ENCODE assay signal across 9 cellular contexts in the genomic region with DNA sequence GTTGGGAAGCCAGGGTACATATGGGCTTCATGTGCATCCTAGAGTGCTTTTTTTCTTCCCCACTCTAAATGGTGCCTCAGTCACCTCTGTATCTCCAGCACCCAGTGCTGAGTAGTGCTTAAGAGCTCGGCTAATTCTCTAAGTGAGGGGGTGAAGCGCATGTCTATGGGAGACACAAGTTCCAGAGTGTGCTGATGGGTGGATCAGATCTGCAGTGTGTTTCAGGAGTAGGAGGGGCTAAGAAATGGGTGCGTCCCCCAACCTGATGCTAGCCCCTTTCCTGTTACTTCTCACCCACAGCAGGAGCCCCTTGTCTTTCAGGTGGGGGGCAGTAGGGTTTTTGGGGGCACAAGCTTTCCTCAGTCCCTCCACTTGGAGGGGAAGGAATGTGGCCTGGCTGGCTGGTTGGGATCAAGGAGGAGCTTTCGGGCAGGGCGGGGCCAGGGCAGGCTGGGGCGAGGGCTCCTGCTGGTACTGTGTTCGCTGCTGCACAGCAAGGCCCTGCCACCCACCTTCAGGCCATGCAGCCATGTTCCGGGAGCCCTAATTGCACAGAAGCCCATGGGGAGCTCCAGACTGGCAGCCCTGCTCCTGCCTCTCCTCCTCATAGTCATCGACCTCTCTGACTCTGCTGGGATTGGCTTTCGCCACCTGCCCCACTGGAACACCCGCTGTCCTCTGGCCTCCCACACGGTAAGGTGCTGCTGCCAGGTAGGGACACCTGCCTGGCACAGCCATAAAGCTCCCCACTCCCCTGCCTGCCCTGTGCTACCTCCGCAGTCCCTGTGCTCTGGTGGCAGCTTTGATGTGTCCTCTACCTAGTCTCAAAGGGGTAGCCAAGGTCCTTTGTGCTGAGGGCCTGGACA. TPM values are rescaled to one million over a fixed set of nuclear protein-coding genes. Genes with fewer than 3 reads are reported as not detected.
DNase-seq lines count a peak whose midpoint lies in the region; ATAC-seq and TF ChIP-seq lines count a peak whose summit lies in the region.
"Had no signal": no experiment of that assay in that cellular context is flagged by ENCODE, and none has a peak within 500 bp of the region (broad histone marks: within the 10 kb centered on the region; RNA-seq: fewer than 3 reads in every experiment).

A gene with protein sequence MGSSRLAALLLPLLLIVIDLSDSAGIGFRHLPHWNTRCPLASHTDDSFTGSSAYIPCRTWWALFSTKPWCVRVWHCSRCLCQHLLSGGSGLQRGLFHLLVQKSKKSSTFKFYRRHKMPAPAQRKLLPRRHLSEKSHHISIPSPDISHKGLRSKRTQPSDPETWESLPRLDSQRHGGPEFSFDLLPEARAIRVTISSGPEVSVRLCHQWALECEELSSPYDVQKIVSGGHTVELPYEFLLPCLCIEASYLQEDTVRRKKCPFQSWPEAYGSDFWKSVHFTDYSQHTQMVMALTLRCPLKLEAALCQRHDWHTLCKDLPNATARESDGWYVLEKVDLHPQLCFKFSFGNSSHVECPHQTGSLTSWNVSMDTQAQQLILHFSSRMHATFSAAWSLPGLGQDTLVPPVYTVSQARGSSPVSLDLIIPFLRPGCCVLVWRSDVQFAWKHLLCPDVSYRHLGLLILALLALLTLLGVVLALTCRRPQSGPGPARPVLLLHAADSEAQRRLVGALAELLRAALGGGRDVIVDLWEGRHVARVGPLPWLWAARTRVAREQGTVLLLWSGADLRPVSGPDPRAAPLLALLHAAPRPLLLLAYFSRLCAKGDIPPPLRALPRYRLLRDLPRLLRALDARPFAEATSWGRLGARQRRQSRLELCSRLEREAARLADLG (plus strand): TSS at position 477 of the 866 bp plus-strand sequence. CDS start 85 bp downstream, at position 562.

- DNase-seq in activated CD4-positive, alpha-beta T cell treated with anti-CD3 and anti-CD28 coated beads for 36 hours, result peak; percentile 31
- no peak for DNase-seq in activated CD4-positive, alpha-beta T cell treated with anti-CD3 and anti-CD28 coated beads, Interleukin-2, amount 50 U/mL, for 1 hour
- DNase-seq in activated naive CD8-positive, alpha-beta T cell treated with anti-CD3 and anti-CD28 coated beads for 36 hours, result no peak
- DNase-seq in kidney epithelial cell (ENCODE audit: low read depth), result no peak
- no peak for DNase-seq in superior temporal gyrus (ENCODE audit: extremely low spot score)

- H3K27me3 ChIP-seq in kidney epithelial cell (ENCODE audit: control insufficient read depth, insufficient read depth, low read length), result no peaks in the 10 kb centered on the region
- H3K27me3 ChIP-seq: cardiac muscle cell had no signal

- peaks cover 43% of the 10 kb centered on the region for H3K4me1 Mint-ChIP-seq in activated CD4-positive, alpha-beta T cell treated with anti-CD3 and anti-CD28 coated beads for 36 hours
- peaks cover 37% of the 10 kb centered on the region for H3K4me1 Mint-ChIP-seq in activated naive CD8-positive, alpha-beta T cell treated with anti-CD3 and anti-CD28 coated beads for 36 hours

- no peaks in the 10 kb centered on the region for H3K36me3 Mint-ChIP-seq in activated CD4-positive, alpha-beta T cell treated with anti-CD3 and anti-CD28 coated beads for 36 hours (ENCODE audit: low read depth)
- no peaks in the 10 kb centered on the region for H3K36me3 Mint-ChIP-seq in activated naive CD8-positive, alpha-beta T cell treated with anti-CD3 and anti-CD28 coated beads for 36 hours

- POLR2A ChIA-PET in activated CD4-positive, alpha-beta T cell treated with anti-CD3 and anti-CD28 coated beads for 36 hours (lab: Charles Lee), result interaction anchor here (1.2 kb wide), 1 partner anchor 12 kb away, joined by 4 read pairs; a partner anchor contains a TSS

- TF ChIP-seq CTCF in kidney epithelial cell (IDR thresholded peaks at IDR 0.05; ENCODE audit: insufficient read depth, low read length, poor library complexity, severe bottlenecking), result no peak
- no peak for TF ChIP-seq CTCF in subcutaneous adipose tissue (IDR thresholded peaks at IDR 0.05; ENCODE audit: low read depth)

- no peaks in the 10 kb centered on the region for H3K36me3 ChIP-seq in kidney epithelial cell (ENCODE audit: control insufficient read depth, insufficient read depth, low read length)
- H3K36me3 ChIP-seq: cardiac muscle cell had no signal

- peak; percentile 67 for ATAC-seq in activated CD4-positive, alpha-beta T cell treated with anti-CD3 and anti-CD28 coated beads for 36 hours
- ATAC-seq in HG03520 (IDR thresholded peaks at IDR 0.05; ENCODE audit: unreplicated experiment) (no peak), GM21360 (IDR thresholded peaks at IDR 0.05; ENCODE audit: unreplicated experiment) (no peak)

- intact Hi-C loops in activated CD4-positive, alpha-beta T cell treated with anti-CD3 and anti-CD28 coated beads for 36 hours (cut with DNase I, micrococcal nuclease), result no loop called here

- H3K27me3 Mint-ChIP-seq in activated CD4-positive, alpha-beta T cell treated with anti-CD3 and anti-CD28 coated beads for 36 hours, result no peaks in the 10 kb centered on the region
- no peaks in the 10 kb centered on the region for H3K27me3 Mint-ChIP-seq in activated naive CD8-positive, alpha-beta T cell treated with anti-CD3 and anti-CD28 coated beads for 36 hours

- peak within 1 kb of the TSS; percentile 7 for H3K4me3 ChIP-seq in kidney epithelial cell (ENCODE audit: low read depth, low read length)
- H3K4me3 ChIP-seq: cardiac muscle cell had no signal

- CTCF ChIA-PET in activated CD4-positive, alpha-beta T cell treated with anti-CD3 and anti-CD28 coated beads for 36 hours (lab: Charles Lee), result interaction anchor here (0.6 to 1.5 kb wide), 6 partner anchors 10 to 361 kb away, joined by 3 to 5 read pairs (median 3); a partner anchor contains a TSS

- peak within 1 kb of the TSS; percentile 30 for H3K4me3 Mint-ChIP-seq in activated CD4-positive, alpha-beta T cell treated with anti-CD3 and anti-CD28 coated beads for 36 hours
- H3K4me3 Mint-ChIP-seq in activated naive CD8-positive, alpha-beta T cell treated with anti-CD3 and anti-CD28 coated beads for 36 hours, result peak within 1 kb of the TSS; percentile 60

- peak within 1 kb of the TSS; percentile 75 for H3K27ac Mint-ChIP-seq in activated CD4-positive, alpha-beta T cell treated with anti-CD3 and anti-CD28 coated beads for 36 hours
- peak within 1 kb of the TSS; percentile 78 for H3K27ac Mint-ChIP-seq in activated naive CD8-positive, alpha-beta T cell treated with anti-CD3 and anti-CD28 coated beads for 36 hours

- H3K9me3 Mint-ChIP-seq in activated CD4-positive, alpha-beta T cell treated with anti-CD3 and anti-CD28 coated beads for 36 hours (ENCODE audit: low read depth), result no peaks in the 10 kb centered on the region
- H3K9me3 Mint-ChIP-seq in activated naive CD8-positive, alpha-beta T cell treated with anti-CD3 and anti-CD28 coated beads for 36 hours, result no peaks in the 10 kb centered on the region

RNA-seq across cellular contexts. Expression of the gene that starts here (rescaled TPM):
- total RNA-seq in activated CD4-positive, alpha-beta T cell treated with anti-CD3 and anti-CD28 coated beads for 36 hours, result 1 to 10 TPM; 2.3 to 3.1 TPM
- total RNA-seq in activated naive CD8-positive, alpha-beta T cell treated with anti-CD3 and anti-CD28 coated beads for 36 hours, result 1 to 10 TPM; 1.2 to 1.8 TPM
- 2.8 and 3.6 TPM in 2 replicates for total RNA-seq in kidney epithelial cell
- total RNA-seq in subcutaneous adipose tissue, result 10 to 100 TPM in 3 of 4 donors, 1 to 10 TPM in 1; 5.9 to 27.9 (median 14.2) TPM
